ENCODE assay signal across 29 cellular contexts in the genomic region with DNA sequence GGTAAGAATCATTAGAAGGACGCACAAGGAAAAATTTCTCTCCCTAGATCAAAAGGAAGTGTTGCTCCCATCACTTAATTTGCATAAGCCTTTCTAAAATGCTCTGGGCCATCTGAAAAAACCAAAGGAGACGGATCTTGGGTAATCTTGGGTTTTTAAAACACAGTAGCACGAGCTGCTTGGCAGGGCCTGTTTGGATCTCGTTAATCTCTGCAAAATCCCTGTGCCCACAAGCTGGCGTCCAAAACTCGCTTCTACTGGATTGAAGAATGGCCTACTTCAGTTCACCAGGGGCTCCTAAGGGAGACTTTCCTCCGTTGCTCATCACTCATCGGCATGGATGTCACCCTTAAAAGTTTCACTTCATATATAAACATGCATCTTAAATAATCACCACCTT.
DNase-seq lines count a peak whose midpoint lies in the region; ATAC-seq, FAIRE-seq and TF ChIP-seq lines count a peak whose summit lies in the region.
"Had no signal": no experiment of that assay in that cellular context is flagged by ENCODE, and none has a peak within 500 bp of the region (broad histone marks: within the 10 kb centered on the region; RNA-seq: fewer than 3 reads in every experiment).

No MANE protein-coding gene starts in this region.

- no peaks in the 10 kb centered on the region for H3K9me3 ChIP-seq in A673 (ENCODE audit: low read depth, low read length, poor library complexity, severe bottlenecking)
- no peaks in the 10 kb centered on the region for H3K9me3 ChIP-seq in endodermal cell (ENCODE audit: control insufficient read depth, low read length)
- no peaks in the 10 kb centered on the region for H3K9me3 ChIP-seq in neutrophil
- H3K9me3 ChIP-seq: BLaER1 treated with 17β-estradiol and CSF1 and Interleukin-3, amounts not matched to agents 10 nM and 100 nM; MG63; SJSA1 had no signal

- no peak for DNase-seq in A673 (ENCODE audit: low spot score)
- no peak for DNase-seq in RWPE1 (ENCODE audit: low spot score)
- no peak for DNase-seq in endodermal cell
- no peak for DNase-seq in GM19239 (ENCODE audit: insufficient read length, low spot score)
- DNase-seq in mesendoderm, result no peak
- no peak for DNase-seq in effector CD8-positive, alpha-beta T cell (lab: John Stamatoyannopoulos, UW)
- DNase-seq: AML-193; CD4-positive, alpha-beta memory T cell; COR-L47; DMS 273 treated with DMSO at 0.1 percent for 48 hours; DMS79; EL; GDM1; MG63; NCI-H1417; NCI-H1694; NCI-H2029 treated with DMSO at 0.1 percent for 48 hours; NCI-H526 treated with DMSO at 0.1 percent for 48 hours; PC-9; Right ventricle myocardium superior had no signal

- peak overlapping the region; percentile 37 for H3K27ac Mint-ChIP-seq in endodermal cell

- H2BK120ac ChIP-seq in mesendoderm (ENCODE audit: low read depth, low read length), result no peak overlapping the region

- no peak for FAIRE-seq in GM19239 (lab: Jason Lieb, UNC)
- FAIRE-seq: A204.1, GM12878, H54, HepG2, K562 had no signal

- POLR2A ChIA-PET in A673 (lab: Charles Lee; ENCODE audit: low non-redundant PET) (no interaction called here), RWPE1 (lab: Yijun Ruan, JAX; ENCODE audit: low non-redundant PET) (interaction anchor here (0.7 kb wide), 1 partner anchor 10 kb away, joined by 8 read pairs; no protein-coding TSS in a partner anchor)

- ATAC-seq in HG02884 (IDR thresholded peaks at IDR 0.05; ENCODE audit: unreplicated experiment), result no peak
- ATAC-seq: GM12878, HepG2, K562 had no signal

- H3K27me3 ChIP-seq in A673 (replicated peaks; ENCODE audit: insufficient read depth, low read depth, low read length, poor library complexity), result no peaks in the 10 kb centered on the region
- no peaks in the 10 kb centered on the region for H3K27me3 ChIP-seq in endodermal cell (ENCODE audit: control insufficient read depth, insufficient read depth, low read length, poor library complexity, severe bottlenecking)
- H3K27me3 ChIP-seq in neutrophil, result no peaks in the 10 kb centered on the region
- H3K27me3 ChIP-seq in mesendoderm (ENCODE audit: insufficient read depth, low read length, poor library complexity), result no peaks in the 10 kb centered on the region
- H3K27me3 ChIP-seq: BLaER1 treated with 17β-estradiol and CSF1 and Interleukin-3, amounts not matched to agents 10 nM and 100 nM; MG63; SJSA1 had no signal

- H3K56ac ChIP-seq in mesendoderm (ENCODE audit: low read length), result no peak overlapping the region

- H3K4me2 ChIP-seq in mesendoderm (ENCODE audit: low read length), result no peak overlapping the region
- H3K4me2 ChIP-seq: BLaER1 treated with 17β-estradiol and CSF1 and Interleukin-3, amounts not matched to agents 10 nM and 100 nM; PC-9 had no signal

- peaks cover 61% of the 10 kb centered on the region for H3K36me3 Mint-ChIP-seq in endodermal cell (ENCODE audit: low read depth)

- no peak overlapping the region for H3K9ac ChIP-seq in endodermal cell (ENCODE audit: extremely low read depth, low read length, poor library complexity, severe bottlenecking)
- H3K9ac ChIP-seq in mesendoderm (ENCODE audit: low read length), result no peak overlapping the region
- H3K9ac ChIP-seq: BLaER1 treated with 17β-estradiol and CSF1 and Interleukin-3, amounts not matched to agents 10 nM and 100 nM had no signal

- H4K5ac ChIP-seq in mesendoderm (ENCODE audit: low read length), result no peak overlapping the region

- WGBS in endodermal cell (ENCODE audit: insufficient coverage in 1 of 2, insufficient read length in 1 of 2), 2 experiments, result 95% methylated on average over 4 to 8 of the region's 8 CpGs
- WGBS in mesendoderm (ENCODE audit: extremely low coverage, insufficient coverage, low lambda C conversion rate), result no CpG with 5 or more reads among the region's 8 CpGs

- H3K23ac ChIP-seq in mesendoderm (ENCODE audit: low read length), result no peak overlapping the region

- H2BK15ac ChIP-seq in mesendoderm (replicated peaks; ENCODE audit: low read depth), result no peak overlapping the region

- no peak overlapping the region for H3K18ac ChIP-seq in mesendoderm (ENCODE audit: low read length)

- peaks cover 9% of the 10 kb centered on the region for H3K4me1 Mint-ChIP-seq in endodermal cell

- intact Hi-C loops in A673 (cut with micrococcal nuclease; ENCODE audit: unreplicated experiment), result no loop called here

- H3K4me3 ChIP-seq in A673 (ENCODE audit: low read depth, low read length, poor library complexity, severe bottlenecking) (no peak overlapping the region), endodermal cell (ENCODE audit: low read length) (no peak overlapping the region), neutrophil (ENCODE audit: low read depth in 1 of 2, low read length in 1 of 2) (no peak overlapping the region), mesendoderm (ENCODE audit: low read length) (no peak overlapping the region)
- H3K4me3 ChIP-seq: BLaER1 treated with 17β-estradiol and CSF1 and Interleukin-3, amounts not matched to agents 10 nM and 100 nM; GM12878; K562; MG63; PC-9; SJSA1 had no signal

- no TSS peak for BruUV-seq in A673 (replicated peaks; lab: Mats Ljungman, UMichigan)

- no peaks in the 10 kb centered on the region for H3K79me1 ChIP-seq in mesendoderm (ENCODE audit: low read length)

- H3K27ac ChIP-seq in A673 (ENCODE audit: low read depth, low read length, poor library complexity, severe bottlenecking), result peak overlapping the region; percentile 14
- H3K27ac ChIP-seq in RWPE1, result peak overlapping the region; percentile 63
- H3K27ac ChIP-seq in endodermal cell (ENCODE audit: low read depth, low read length), result no peak overlapping the region
- peak overlapping the region; percentile 67 for H3K27ac ChIP-seq in neutrophil
- H3K27ac ChIP-seq in mesendoderm (ENCODE audit: low read depth, low read length), result no peak overlapping the region
- H3K27ac ChIP-seq: BLaER1 treated with 17β-estradiol and CSF1 and Interleukin-3, amounts not matched to agents 10 nM and 100 nM; PC-9; SJSA1 had no signal

- H3K4me1 ChIP-seq in A673 (ENCODE audit: insufficient read depth, low read length, poor library complexity, severe bottlenecking) (peaks cover 3% of the 10 kb centered on the region), endodermal cell (ENCODE audit: control insufficient read depth, insufficient read depth, low read length) (no peaks in the 10 kb centered on the region), neutrophil (ENCODE audit: control insufficient read depth in 1 of 2, insufficient read depth in 1 of 2, low read depth in 1 of 2, low read length in 1 of 2) (peaks cover 14 to 17% of the 10 kb centered on the region in 2 experiments), mesendoderm (ENCODE audit: control insufficient read depth, low read depth, low read length) (no peaks in the 10 kb centered on the region)
- H3K4me1 ChIP-seq: SJSA1 had no signal

- no peak overlapping the region for H2BK5ac ChIP-seq in mesendoderm (ENCODE audit: low read length)

- H3K79me2 ChIP-seq in mesendoderm (ENCODE audit: control insufficient read depth, insufficient read depth, low read length), result no peaks in the 10 kb centered on the region

- no peak overlapping the region for H3K4ac ChIP-seq in mesendoderm (ENCODE audit: low read depth, low read length)

- CTCF ChIA-PET in A673 (lab: Charles Lee) (no interaction called here), RWPE1 (lab: Yijun Ruan, JAX) (no interaction called here)

- no peak for TF ChIP-seq CTCF in A673 (conservative IDR thresholded peaks at IDR 0.05; ENCODE audit: low read depth, low read length)
- TF ChIP-seq CTCF in RWPE1 (conservative IDR thresholded peaks at IDR 0.05; ENCODE audit: low read depth), result no peak
- TF ChIP-seq CTCF in endodermal cell (conservative IDR thresholded peaks at IDR 0.05), result no peak
- TF ChIP-seq CTCF in neutrophil (IDR thresholded peaks at IDR 0.05), result no peak

- H3K4me3 Mint-ChIP-seq in endodermal cell, result no peak overlapping the region
- H3K4me3 Mint-ChIP-seq: CD4-positive, alpha-beta memory T cell had no signal

- peaks cover 22% of the 10 kb centered on the region for H3K36me3 ChIP-seq in A673 (ENCODE audit: insufficient read depth, low read length, poor library complexity, severe bottlenecking)
- peaks cover 64% of the 10 kb centered on the region for H3K36me3 ChIP-seq in endodermal cell (ENCODE audit: control insufficient read depth, insufficient read depth, low read length)
- H3K36me3 ChIP-seq in neutrophil, result peaks cover 52% of the 10 kb centered on the region
- peaks cover 4% of the 10 kb centered on the region for H3K36me3 ChIP-seq in mesendoderm (ENCODE audit: control insufficient read depth, insufficient read depth, low read length)

- H2AK5ac ChIP-seq in mesendoderm (ENCODE audit: low read length), result no peak overlapping the region

- H4K8ac ChIP-seq in mesendoderm (ENCODE audit: low read depth, low read length), result no peak overlapping the region

- no peaks in the 10 kb centered on the region for H3K27me3 Mint-ChIP-seq in endodermal cell (ENCODE audit: insufficient read depth)
- H3K27me3 Mint-ChIP-seq: CD4-positive, alpha-beta memory T cell had no signal

- no peaks in the 10 kb centered on the region for H3K9me3 Mint-ChIP-seq in endodermal cell

Comparison
In these comparisons a context has a peak if more than half of its experiments do, and no peak if none do; other contexts are left out.
1. H3K27ac ChIP-seq: peak in A673 (single experiment), RWPE1 (single experiment) and neutrophil (single experiment); none in endodermal cell (single experiment) and mesendoderm (single experiment).